ENCODE assay signal across 9 cellular contexts in the genomic region with DNA sequence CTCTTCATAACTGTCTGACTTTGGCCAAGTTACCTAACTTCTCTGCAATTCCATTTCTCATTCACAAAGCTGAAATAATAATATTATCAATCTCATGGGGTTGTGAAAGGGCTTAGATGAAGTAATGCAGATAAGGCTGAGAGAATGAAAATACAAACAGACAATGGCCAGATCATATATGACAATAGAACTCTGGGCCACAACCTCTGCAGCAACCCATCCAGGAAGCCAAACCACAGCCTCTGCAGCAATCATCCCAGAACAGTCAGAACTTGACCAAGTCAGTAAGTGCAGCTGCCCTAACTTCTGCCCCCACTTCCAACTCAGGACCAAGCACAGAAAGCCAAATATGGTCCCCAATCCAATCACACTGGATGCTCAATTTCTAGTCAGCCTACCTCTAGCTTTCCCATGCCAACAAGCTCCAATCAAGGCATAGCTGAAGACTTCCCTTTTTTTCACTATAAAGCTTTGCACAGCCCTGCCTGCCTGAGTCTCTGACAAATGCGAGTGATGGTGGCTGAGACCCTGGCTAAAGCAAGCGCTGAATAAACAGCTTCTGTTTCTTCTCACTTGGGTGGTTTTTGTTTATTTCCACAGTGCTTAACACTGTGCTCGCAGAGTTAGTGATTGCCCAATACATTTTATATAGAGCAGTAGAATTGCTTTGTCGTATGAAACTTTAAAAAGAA. TPM values are rescaled to one million over a fixed set of nuclear protein-coding genes. Genes with fewer than 3 reads are reported as not detected.
DNase-seq lines count a peak whose midpoint lies in the region; ATAC-seq and TF ChIP-seq lines count a peak whose summit lies in the region.
"Had no signal": no experiment of that assay in that cellular context is flagged by ENCODE, and none has a peak within 500 bp of the region (broad histone marks: within the 10 kb centered on the region; RNA-seq: fewer than 3 reads in every experiment).

No MANE protein-coding gene starts in this region.

- no peaks in the 10 kb centered on the region for H3K36me3 Mint-ChIP-seq in activated T-helper 2 cell treated with anti-CD3 and anti-CD28 coated beads, Interferon-gamma antibody, Interleukin-2, Interleukin-4, amounts not matched to agents 10 μg/mL and 5 μg/mL and 100 μg/mL, durations not matched to agents 14 hours and 24 hours and 36 hours (ENCODE audit: low read depth)
- no peaks in the 10 kb centered on the region for H3K36me3 Mint-ChIP-seq in nephron progenitor cell (ENCODE audit: low read depth)

- intact Hi-C loops in activated T-helper 2 cell treated with anti-CD3 and anti-CD28 coated beads, Interferon-gamma antibody, Interleukin-2, Interleukin-4, amounts not matched to agents 10 μg/mL and 5 μg/mL and 100 μg/mL, durations not matched to agents 14 hours and 24 hours and 36 hours (cut with micrococcal nuclease) = loop anchor here (2.0 to 5.0 kb wide), 2 partner anchors 35 to 82 kb away; a partner anchor contains a TSS
- intact Hi-C loops in posterior cingulate gyrus (cut with DNase I) = loop anchor here (2.0 kb wide), 1 partner anchor 185 kb away; no protein-coding TSS in a partner anchor

- H3K9me3 Mint-ChIP-seq in activated T-helper 2 cell treated with anti-CD3 and anti-CD28 coated beads, Interferon-gamma antibody, Interleukin-2, Interleukin-4, amounts not matched to agents 10 μg/mL and 5 μg/mL and 100 μg/mL, durations not matched to agents 14 hours and 24 hours and 36 hours = no peaks in the 10 kb centered on the region
- no peaks in the 10 kb centered on the region for H3K9me3 Mint-ChIP-seq in nephron progenitor cell

- H3K27me3 Mint-ChIP-seq in activated T-helper 2 cell treated with anti-CD3 and anti-CD28 coated beads, Interferon-gamma antibody, Interleukin-2, Interleukin-4, amounts not matched to agents 10 μg/mL and 5 μg/mL and 100 μg/mL, durations not matched to agents 14 hours and 24 hours and 36 hours (ENCODE audit: low read depth) = peaks cover 3% of the 10 kb centered on the region
- H3K27me3 Mint-ChIP-seq in nephron progenitor cell (ENCODE audit: low read depth, poor library complexity) = peaks cover 17% of the 10 kb centered on the region

- DNase-seq in GM10266 (ENCODE audit: extremely low spot score) (peak; percentile 33), posterior cingulate gyrus (no peak), NCI-H69 (lab: John Stamatoyannopoulos, UW) (no peak), nephron progenitor cell (no peak), activated T-cell treated with anti-CD3 and anti-CD28 coated beads for 4 hours (no peak)
- peak; percentile 16 for DNase-seq in activated T-helper 2 cell treated with anti-CD3 and anti-CD28 coated beads, Interferon-gamma antibody, Interleukin-2, Interleukin-4, amounts not matched to agents 10 μg/mL and 5 μg/mL and 100 μg/mL, durations not matched to agents 14 hours and 24 hours and 36 hours (ENCODE audit: low spot score)
- DNase-seq: gastrocnemius medialis had no signal

- ATAC-seq in GM21367 (IDR thresholded peaks at IDR 0.05; ENCODE audit: unreplicated experiment) (peak; percentile 65), HG03378 (IDR thresholded peaks at IDR 0.05; ENCODE audit: unreplicated experiment) (peak; percentile 77)
- ATAC-seq: gastrocnemius medialis had no signal

- peaks cover 18% of the 10 kb centered on the region for H3K4me1 Mint-ChIP-seq in activated T-helper 2 cell treated with anti-CD3 and anti-CD28 coated beads, Interferon-gamma antibody, Interleukin-2, Interleukin-4, amounts not matched to agents 10 μg/mL and 5 μg/mL and 100 μg/mL, durations not matched to agents 14 hours and 24 hours and 36 hours (ENCODE audit: low read depth)
- peaks cover 12% of the 10 kb centered on the region for H3K4me1 Mint-ChIP-seq in nephron progenitor cell

- no peak overlapping the region for H3K27ac Mint-ChIP-seq in activated T-helper 2 cell treated with anti-CD3 and anti-CD28 coated beads, Interferon-gamma antibody, Interleukin-2, Interleukin-4, amounts not matched to agents 10 μg/mL and 5 μg/mL and 100 μg/mL, durations not matched to agents 14 hours and 24 hours and 36 hours
- no peak overlapping the region for H3K27ac Mint-ChIP-seq in nephron progenitor cell

- TF ChIP-seq CTCF in GM10266 (IDR thresholded peaks at IDR 0.05; ENCODE audit: control insufficient read depth, insufficient read depth, low read depth, missing control alignments) (no peak), nephron progenitor cell (IDR thresholded peaks at IDR 0.05) (no peak)

- H3K4me3 Mint-ChIP-seq in activated T-helper 2 cell treated with anti-CD3 and anti-CD28 coated beads, Interferon-gamma antibody, Interleukin-2, Interleukin-4, amounts not matched to agents 10 μg/mL and 5 μg/mL and 100 μg/mL, durations not matched to agents 14 hours and 24 hours and 36 hours (ENCODE audit: low read depth) = no peak overlapping the region
- H3K4me3 Mint-ChIP-seq in nephron progenitor cell = no peak overlapping the region

RNA-seq across cellular contexts. Expression of a gene that starts 34.8 kb away (rescaled TPM):
- 53.3 and 53.7 TPM in 2 replicates for total RNA-seq in activated T-helper 2 cell treated with anti-CD3 and anti-CD28 coated beads, Interferon-gamma antibody, Interleukin-2, Interleukin-4, amounts not matched to agents 10 μg/mL and 5 μg/mL and 100 μg/mL, durations not matched to agents 14 hours and 24 hours and 36 hours

RNA-seq across cellular contexts. Expression of a gene that starts 54.8 kb away (rescaled TPM):
- 5.5 and 5.6 TPM in 2 replicates for total RNA-seq in activated T-helper 2 cell treated with anti-CD3 and anti-CD28 coated beads, Interferon-gamma antibody, Interleukin-2, Interleukin-4, amounts not matched to agents 10 μg/mL and 5 μg/mL and 100 μg/mL, durations not matched to agents 14 hours and 24 hours and 36 hours

Comparison
In these comparisons a context has a peak if more than half of its experiments do, and no peak if none do; other contexts are left out.
1. DNase-seq: peak in GM10266 (single experiment) and activated T-helper 2 cell treated with anti-CD3 and anti-CD28 coated beads, Interferon-gamma antibody, Interleukin-2, Interleukin-4, amounts not matched to agents 10 μg/mL and 5 μg/mL and 100 μg/mL, durations not matched to agents 14 hours and 24 hours and 36 hours (single experiment); none in posterior cingulate gyrus (0 of 10), NCI-H69 (single experiment), nephron progenitor cell (single experiment) and activated T-cell treated with anti-CD3 and anti-CD28 coated beads for 4 hours (single experiment).